ENCODE assay signal across 21 cellular contexts in the genomic region with DNA sequence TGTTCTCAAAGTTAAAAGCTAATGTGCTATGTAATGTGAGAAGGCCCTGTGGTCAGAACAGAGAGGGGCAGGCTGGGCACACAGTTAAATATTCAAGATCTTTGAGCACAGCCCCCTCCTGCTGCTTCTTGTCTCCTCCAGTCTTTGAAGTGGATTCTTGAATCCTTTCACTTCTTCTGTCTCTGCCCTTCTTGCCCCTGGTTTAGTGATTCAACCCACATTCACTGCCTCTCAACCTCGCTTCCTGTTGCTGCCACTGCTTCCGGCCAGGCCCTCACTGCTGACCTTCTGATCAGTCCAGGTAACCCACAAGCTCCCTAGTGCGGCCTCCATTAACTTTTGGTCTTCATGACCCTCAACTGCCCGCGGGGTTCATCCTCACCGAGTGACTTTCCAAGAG.
DNase-seq lines count a peak whose midpoint lies in the region; ATAC-seq and TF ChIP-seq lines count a peak whose summit lies in the region.
"Had no signal": no experiment of that assay in that cellular context is flagged by ENCODE, and none has a peak within 500 bp of the region (broad histone marks: within the 10 kb centered on the region; RNA-seq: fewer than 3 reads in every experiment).

No MANE protein-coding gene starts in this region.

- CTCF ChIA-PET in WTC11 (lab: Charles Lee) = no interaction called here

- intact Hi-C loops in posterior vena cava (cut with DNase I) = no loop called here

- H3K9me3 Mint-ChIP-seq in WTC11 = peaks cover 8% of the 10 kb centered on the region
- H3K9me3 Mint-ChIP-seq: activated T-cell treated with anti-CD3 and anti-CD28 coated beads, Interleukin-2, amount 50 U/mL, for 72 hours had no signal

- no peak for TF ChIP-seq CTCF in WTC11 (IDR thresholded peaks at IDR 0.05)

- DNase-seq in WTC11 (ENCODE audit: low spot score) (no peak), posterior vena cava (ENCODE audit: low spot score) (peak; percentile 65)
- DNase-seq: activated CD4-positive, CD25-positive, alpha-beta regulatory T cell; activated CD8-positive, alpha-beta memory T cell treated with anti-CD3 and anti-CD28 coated beads for 24 hours; activated T-cell treated with anti-CD3 and anti-CD28 coated beads, Interleukin-2, amount 50 U/mL, for 72 hours; Caco-2; foreskin keratinocyte; left colon; NCI-H1092; NCI-H510A treated with DMSO at 0.1 percent for 48 hours; SHP77 treated with DMSO at 0.1 percent for 48 hours; stimulated activated CD4-positive, alpha-beta T cell treated with anti-CD3 and anti-CD28 coated beads, Interleukin-12 subunit alpha, Interleukin-12 subunit beta, amount 100 ng/mL, for 4 hours had no signal

- peaks cover 7% of the 10 kb centered on the region for H3K4me1 Mint-ChIP-seq in WTC11
- H3K4me1 Mint-ChIP-seq: brain had no signal

- POLR2A ChIA-PET in WTC11 (lab: Charles Lee) = no interaction called here

- H3K27ac Mint-ChIP-seq in WTC11 = peak overlapping the region; percentile 38
- H3K27ac Mint-ChIP-seq: activated naive CD4-positive, alpha-beta T cell treated with anti-CD3 and anti-CD28 coated beads, Interleukin-2, amount 50 U/mL, for 72 hours; activated T-cell treated with anti-CD3 and anti-CD28 coated beads, Interleukin-2, amount 50 U/mL, for 72 hours; brain had no signal

- peak; percentile 73 for ATAC-seq in GM21447 (IDR thresholded peaks at IDR 0.05; ENCODE audit: unreplicated experiment)
- peak; percentile 45 for ATAC-seq in HG03378 (IDR thresholded peaks at IDR 0.05; ENCODE audit: unreplicated experiment)
- peak; percentile 39 for ATAC-seq in WTC11
- no peak for ATAC-seq in HG02588 (IDR thresholded peaks at IDR 0.05; ENCODE audit: unreplicated experiment)
- no peak for ATAC-seq in HG02840 (IDR thresholded peaks at IDR 0.05; ENCODE audit: low FRiP score, unreplicated experiment)
- ATAC-seq in HG02798 (IDR thresholded peaks at IDR 0.05; ENCODE audit: poor library complexity, unreplicated experiment) = no peak
- no peak for ATAC-seq in HG02870 (IDR thresholded peaks at IDR 0.05; ENCODE audit: unreplicated experiment)
- ATAC-seq: activated naive CD4-positive, alpha-beta T cell treated with anti-CD3 and anti-CD28 coated beads, Interleukin-2, amount 50 U/mL, for 72 hours; activated T-cell treated with anti-CD3 and anti-CD28 coated beads, Interleukin-2, amount 50 U/mL, for 72 hours; foreskin keratinocyte; K562; left colon had no signal

- no peaks in the 10 kb centered on the region for H3K27me3 Mint-ChIP-seq in WTC11 (ENCODE audit: low read depth)
- H3K27me3 Mint-ChIP-seq: brain had no signal

- no peaks in the 10 kb centered on the region; the same call in 1 of the 2 replicates for H3K36me3 Mint-ChIP-seq in WTC11
- H3K36me3 Mint-ChIP-seq: activated naive CD4-positive, alpha-beta T cell treated with anti-CD3 and anti-CD28 coated beads, Interleukin-2, amount 50 U/mL, for 72 hours; brain had no signal

- H3K4me3 Mint-ChIP-seq in WTC11 = no peak overlapping the region
- H3K4me3 Mint-ChIP-seq: activated T-cell treated with anti-CD3 and anti-CD28 coated beads, Interleukin-2, amount 50 U/mL, for 72 hours; brain had no signal

TF ChIP-seq in WTC11, 78 proteins besides CTCF, POLR2A, EP300 and RAD21:
- TF ChIP-seq SMAD4 (CRISPR knock-in tag; IDR thresholded peaks at IDR 0.05) = no peak
- TF ChIP-seq, protein P1, sequence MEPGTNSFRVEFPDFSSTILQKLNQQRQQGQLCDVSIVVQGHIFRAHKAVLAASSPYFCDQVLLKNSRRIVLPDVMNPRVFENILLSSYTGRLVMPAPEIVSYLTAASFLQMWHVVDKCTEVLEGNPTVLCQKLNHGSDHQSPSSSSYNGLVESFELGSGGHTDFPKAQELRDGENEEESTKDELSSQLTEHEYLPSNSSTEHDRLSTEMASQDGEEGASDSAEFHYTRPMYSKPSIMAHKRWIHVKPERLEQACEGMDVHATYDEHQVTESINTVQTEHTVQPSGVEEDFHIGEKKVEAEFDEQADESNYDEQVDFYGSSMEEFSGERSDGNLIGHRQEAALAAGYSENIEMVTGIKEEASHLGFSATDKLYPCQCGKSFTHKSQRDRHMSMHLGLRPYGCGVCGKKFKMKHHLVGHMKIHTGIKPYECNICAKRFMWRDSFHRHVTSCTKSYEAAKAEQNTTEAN (CRISPR knock-in tag; IDR thresholded peaks at IDR 0.05) = no peak
- TF ChIP-seq, protein P2, sequence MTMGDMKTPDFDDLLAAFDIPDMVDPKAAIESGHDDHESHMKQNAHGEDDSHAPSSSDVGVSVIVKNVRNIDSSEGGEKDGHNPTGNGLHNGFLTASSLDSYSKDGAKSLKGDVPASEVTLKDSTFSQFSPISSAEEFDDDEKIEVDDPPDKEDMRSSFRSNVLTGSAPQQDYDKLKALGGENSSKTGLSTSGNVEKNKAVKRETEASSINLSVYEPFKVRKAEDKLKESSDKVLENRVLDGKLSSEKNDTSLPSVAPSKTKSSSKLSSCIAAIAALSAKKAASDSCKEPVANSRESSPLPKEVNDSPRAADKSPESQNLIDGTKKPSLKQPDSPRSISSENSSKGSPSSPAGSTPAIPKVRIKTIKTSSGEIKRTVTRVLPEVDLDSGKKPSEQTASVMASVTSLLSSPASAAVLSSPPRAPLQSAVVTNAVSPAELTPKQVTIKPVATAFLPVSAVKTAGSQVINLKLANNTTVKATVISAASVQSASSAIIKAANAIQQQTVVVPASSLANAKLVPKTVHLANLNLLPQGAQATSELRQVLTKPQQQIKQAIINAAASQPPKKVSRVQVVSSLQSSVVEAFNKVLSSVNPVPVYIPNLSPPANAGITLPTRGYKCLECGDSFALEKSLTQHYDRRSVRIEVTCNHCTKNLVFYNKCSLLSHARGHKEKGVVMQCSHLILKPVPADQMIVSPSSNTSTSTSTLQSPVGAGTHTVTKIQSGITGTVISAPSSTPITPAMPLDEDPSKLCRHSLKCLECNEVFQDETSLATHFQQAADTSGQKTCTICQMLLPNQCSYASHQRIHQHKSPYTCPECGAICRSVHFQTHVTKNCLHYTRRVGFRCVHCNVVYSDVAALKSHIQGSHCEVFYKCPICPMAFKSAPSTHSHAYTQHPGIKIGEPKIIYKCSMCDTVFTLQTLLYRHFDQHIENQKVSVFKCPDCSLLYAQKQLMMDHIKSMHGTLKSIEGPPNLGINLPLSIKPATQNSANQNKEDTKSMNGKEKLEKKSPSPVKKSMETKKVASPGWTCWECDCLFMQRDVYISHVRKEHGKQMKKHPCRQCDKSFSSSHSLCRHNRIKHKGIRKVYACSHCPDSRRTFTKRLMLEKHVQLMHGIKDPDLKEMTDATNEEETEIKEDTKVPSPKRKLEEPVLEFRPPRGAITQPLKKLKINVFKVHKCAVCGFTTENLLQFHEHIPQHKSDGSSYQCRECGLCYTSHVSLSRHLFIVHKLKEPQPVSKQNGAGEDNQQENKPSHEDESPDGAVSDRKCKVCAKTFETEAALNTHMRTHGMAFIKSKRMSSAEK (CRISPR knock-in tag; IDR thresholded peaks at IDR 0.05; ENCODE audit: borderline replicate concordance) = no peak
- TF ChIP-seq FOXP1 (CRISPR knock-in tag; IDR thresholded peaks at IDR 0.05; ENCODE audit: borderline replicate concordance) = no peak
- no peak for TF ChIP-seq IRF2 (CRISPR knock-in tag; IDR thresholded peaks at IDR 0.05; ENCODE audit: borderline replicate concordance, low read depth)
- no peak for TF ChIP-seq GABPB1 (CRISPR knock-in tag; IDR thresholded peaks at IDR 0.05)
- TF ChIP-seq, protein P3, sequence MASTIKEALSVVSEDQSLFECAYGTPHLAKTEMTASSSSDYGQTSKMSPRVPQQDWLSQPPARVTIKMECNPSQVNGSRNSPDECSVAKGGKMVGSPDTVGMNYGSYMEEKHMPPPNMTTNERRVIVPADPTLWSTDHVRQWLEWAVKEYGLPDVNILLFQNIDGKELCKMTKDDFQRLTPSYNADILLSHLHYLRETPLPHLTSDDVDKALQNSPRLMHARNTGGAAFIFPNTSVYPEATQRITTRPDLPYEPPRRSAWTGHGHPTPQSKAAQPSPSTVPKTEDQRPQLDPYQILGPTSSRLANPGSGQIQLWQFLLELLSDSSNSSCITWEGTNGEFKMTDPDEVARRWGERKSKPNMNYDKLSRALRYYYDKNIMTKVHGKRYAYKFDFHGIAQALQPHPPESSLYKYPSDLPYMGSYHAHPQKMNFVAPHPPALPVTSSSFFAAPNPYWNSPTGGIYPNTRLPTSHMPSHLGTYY (CRISPR knock-in tag; IDR thresholded peaks at IDR 0.05) = no peak

Comparison
In these comparisons a context has a peak if more than half of its experiments do, and no peak if none do; other contexts are left out.
1. ATAC-seq: peak in GM21447 (single experiment), HG03378 (single experiment) and WTC11 (single experiment); none in HG02588 (single experiment), HG02840 (single experiment), HG02798 (single experiment) and HG02870 (single experiment).